In genomic region chr5:61949680-61950435, GRCh38 we compare ENCODE assay signal across 16 cellular contexts.
DNase-seq lines count a peak whose midpoint lies in the region; TF ChIP-seq lines count a peak whose summit lies in the region.
"Had no signal": no experiment of that assay in that cellular context is flagged by ENCODE, and none has a peak within 500 bp of the region (broad histone marks: within the 10 kb centered on the region; RNA-seq: fewer than 3 reads in every experiment).

No MANE protein-coding gene starts in this region.

- intact Hi-C loops in esophagus muscularis mucosa (cut with DNase I), result no loop called here
- intact Hi-C loops in MCF 10A (cut with micrococcal nuclease), result loop anchor here (10.0 kb wide), 1 partner anchor 265 kb away; no protein-coding TSS in a partner anchor

- H3K9me3 Mint-ChIP-seq in nephron progenitor cell (no peaks in the 10 kb centered on the region), MCF 10A (ENCODE audit: unreplicated experiment) (no peaks in the 10 kb centered on the region)
- H3K9me3 Mint-ChIP-seq: CD8-positive, alpha-beta T cell; GM23338 had no signal

- no peak for TF ChIP-seq EP300 in esophagus muscularis mucosa (IDR thresholded peaks at IDR 0.05)

- H3K36me3 ChIP-seq in esophagus muscularis mucosa (no peaks in the 10 kb centered on the region), SJCRH30 (no peaks in the 10 kb centered on the region)

- H3K4me3 ChIP-seq in esophagus muscularis mucosa (no peak overlapping the region), SJCRH30 (no peak overlapping the region)
- H3K4me3 ChIP-seq: GM23338 had no signal

- H3K36me3 Mint-ChIP-seq in nephron progenitor cell (ENCODE audit: low read depth) (no peaks in the 10 kb centered on the region), MCF 10A (ENCODE audit: insufficient read depth, unreplicated experiment) (no peaks in the 10 kb centered on the region)
- H3K36me3 Mint-ChIP-seq: CD14-positive monocyte; CD8-positive, alpha-beta T cell had no signal

- H3K9me3 ChIP-seq in esophagus muscularis mucosa, result no peaks in the 10 kb centered on the region
- no peaks in the 10 kb centered on the region for H3K9me3 ChIP-seq in SJCRH30 (replicated peaks)

- no peak for TF ChIP-seq CTCF in esophagus muscularis mucosa (IDR thresholded peaks at IDR 0.05)
- no peak for TF ChIP-seq CTCF in nephron progenitor cell (IDR thresholded peaks at IDR 0.05)
- TF ChIP-seq CTCF in MCF 10A (IDR thresholded peaks at IDR 0.05; ENCODE audit: unreplicated experiment), result no peak

- no peak overlapping the region for H3K4me3 Mint-ChIP-seq in nephron progenitor cell
- H3K4me3 Mint-ChIP-seq in MCF 10A (ENCODE audit: unreplicated experiment), result no peak overlapping the region
- H3K4me3 Mint-ChIP-seq: CD14-positive monocyte; CD8-positive, alpha-beta T cell; GM23338 had no signal

- DNase-seq in esophagus muscularis mucosa (ENCODE audit: extremely low spot score) (peak; percentile 57), nephron progenitor cell (no peak), MCF 10A (ENCODE audit: unreplicated experiment) (no peak), SJCRH30 (no peak), NCI-H187 (lab: John Stamatoyannopoulos, UW) (no peak)
- DNase-seq: CD8-positive, alpha-beta T cell; COR-L47; DMS153; DMS79 treated with DMSO at 0.1 percent for 48 hours; EL; H7 had no signal

- peaks cover 19% of the 10 kb centered on the region for H3K27me3 Mint-ChIP-seq in nephron progenitor cell (ENCODE audit: low read depth, poor library complexity)
- H3K27me3 Mint-ChIP-seq in MCF 10A (ENCODE audit: insufficient read depth, unreplicated experiment), result no peaks in the 10 kb centered on the region

- CTCF ChIA-PET in MCF 10A (lab: Yijun Ruan, JAX), result interaction anchor here (0.7 kb wide), 1 partner anchor 255 kb away, joined by 3 read pairs; no protein-coding TSS in a partner anchor

- no TSS peak for BruUV-seq in MCF 10A (replicated peaks; lab: Mats Ljungman, UMichigan)

- TF ChIP-seq POLR2A in esophagus muscularis mucosa (IDR thresholded peaks at IDR 0.05; ENCODE audit: low read depth), result no peak

- H3K27ac ChIP-seq in angular gyrus (ENCODE audit: low read depth, low read length) (peak overlapping the region; percentile 31), esophagus muscularis mucosa (replicated peaks in 1 of 4) (no peak overlapping the region), temporal lobe (ENCODE audit: low read depth, low read length) (peak overlapping the region; percentile 69), SJCRH30 (no peak overlapping the region)
- H3K27ac ChIP-seq: 22Rv1 had no signal

- no peaks in the 10 kb centered on the region for H3K4me1 ChIP-seq in esophagus muscularis mucosa
- H3K4me1 ChIP-seq in SJCRH30, result no peaks in the 10 kb centered on the region

- POLR2A ChIA-PET in MCF 10A (lab: Yijun Ruan, JAX), result no interaction called here

- H3K27ac Mint-ChIP-seq in nephron progenitor cell, result peak overlapping the region; percentile 7
- H3K27ac Mint-ChIP-seq in MCF 10A (ENCODE audit: low read depth, unreplicated experiment), result no peak overlapping the region
- H3K27ac Mint-ChIP-seq: CD14-positive monocyte; CD8-positive, alpha-beta T cell; GM23338 had no signal

- H3K4me1 Mint-ChIP-seq in nephron progenitor cell (no peaks in the 10 kb centered on the region), MCF 10A (ENCODE audit: insufficient read depth, unreplicated experiment) (no peaks in the 10 kb centered on the region)
- H3K4me1 Mint-ChIP-seq: CD14-positive monocyte had no signal

- H3K27me3 ChIP-seq in esophagus muscularis mucosa, result no peaks in the 10 kb centered on the region
- H3K27me3 ChIP-seq in SJCRH30, result peaks cover 10% of the 10 kb centered on the region

- WGBS in esophagus muscularis mucosa, result 91% methylated on average over 7 of the region's 7 CpGs

Comparison
In these comparisons a context has a peak if more than half of its experiments do, and no peak if none do; other contexts are left out.
1. H3K27ac ChIP-seq: peak in angular gyrus (single experiment) and temporal lobe (single experiment); none in esophagus muscularis mucosa (0 of 4) and SJCRH30 (single experiment).